Comparison of ENCODE assay signal across 8 cellular contexts in genomic region chr4:76950052-76950845, GRCh38. TPM values are rescaled to one million over a fixed set of nuclear protein-coding genes. Genes with fewer than 3 reads are reported as not detected.
DNase-seq lines count a peak whose midpoint lies in the region; ATAC-seq and TF ChIP-seq lines count a peak whose summit lies in the region.

No MANE protein-coding gene starts in this region.

- DNase-seq in NCI-H748 (lab: John Stamatoyannopoulos, UW; ENCODE audit: unreplicated experiment), result peak; percentile 53
- no peak for DNase-seq in NCI-H748 treated with DMSO at 0.1 percent for 48 hours (lab: John Stamatoyannopoulos, UW)
- DNase-seq in activated T-helper 1 cell treated with Interleukin-2 at 50 U/mL for 16 hours (ENCODE audit: low read depth), result peak; percentile 31
- peak; percentile 52 to 60 for DNase-seq in fibroblast of lung (ENCODE audit: low read depth in 2 of 2)
- peak; percentile 19 to 72 (median 52) for DNase-seq in naive thymus-derived CD8-positive, alpha-beta T cell

- H3K27me3 ChIP-seq in OCI-LY1 (ENCODE audit: insufficient read depth, low read length), result no peaks in the 10 kb centered on the region; the same call in 1 of the 2 replicates
- H3K27me3 ChIP-seq in fibroblast of lung (ENCODE audit: control insufficient read depth, insufficient read depth, low read length), result no peaks in the 10 kb centered on the region
- peaks cover 0 to 2% (median 0%) of the 10 kb centered on the region in 5 donors for H3K27me3 ChIP-seq in subcutaneous abdominal adipose tissue (ENCODE audit: control insufficient read depth in 5 of 5, insufficient read depth in 4 of 5, low read length in 5 of 5)

- H3K9me3 ChIP-seq in OCI-LY1 (ENCODE audit: low read length) (no peaks in the 10 kb centered on the region), fibroblast of lung (ENCODE audit: control insufficient read depth, insufficient read depth, low read depth, low read length) (no peaks in the 10 kb centered on the region), subcutaneous abdominal adipose tissue (ENCODE audit: control insufficient read depth in 5 of 5, low read length in 5 of 5) (no peaks in the 10 kb centered on the region)

- H3K27ac ChIP-seq in OCI-LY1 (ENCODE audit: low read depth, low read length, poor library complexity, severe bottlenecking) (no peak overlapping the region), fibroblast of lung (ENCODE audit: insufficient read depth, low read length) (peak overlapping the region; percentile 94), subcutaneous abdominal adipose tissue (ENCODE audit: low read depth, low read length) (peak overlapping the region; percentile 92)

- peak overlapping the region; percentile 84 to 96 (median 90) for H3K4me3 Mint-ChIP-seq in naive thymus-derived CD8-positive, alpha-beta T cell

- peak; percentile 12 for ATAC-seq in HG02840 (IDR thresholded peaks at IDR 0.05; ENCODE audit: low FRiP score, unreplicated experiment)
- peak; percentile 35 to 50 for ATAC-seq in naive thymus-derived CD8-positive, alpha-beta T cell

- no peak overlapping the region for H2AFZ ChIP-seq in OCI-LY1 (ENCODE audit: low read length)
- no peak overlapping the region for H2AFZ ChIP-seq in fibroblast of lung (ENCODE audit: low read length)

- H3K4me1 ChIP-seq in OCI-LY1 (ENCODE audit: insufficient read depth, low read length, severe bottlenecking) (peaks cover 6% of the 10 kb centered on the region), fibroblast of lung (ENCODE audit: control insufficient read depth, extremely low read depth, insufficient read depth, low read length) (peaks cover 12% of the 10 kb centered on the region), subcutaneous abdominal adipose tissue (ENCODE audit: control insufficient read depth in 5 of 5, insufficient read depth in 5 of 5, low read length in 5 of 5) (peaks cover 5 to 66% (median 57%) of the 10 kb centered on the region in 5 donors)

- POLR2A ChIA-PET in naive thymus-derived CD8-positive, alpha-beta T cell (lab: Charles Lee), result interaction anchor here (1.0 to 4.1 kb wide), 9 partner anchors 27 to 243 kb away, joined by 3 to 29 read pairs (median 5); partner anchors contain the start of gene CCNI

- H3K36me3 ChIP-seq in OCI-LY1 (ENCODE audit: insufficient read depth, low read length), result no peaks in the 10 kb centered on the region
- no peaks in the 10 kb centered on the region for H3K36me3 ChIP-seq in fibroblast of lung (ENCODE audit: control insufficient read depth, insufficient read depth, low read length)
- no peaks in the 10 kb centered on the region for H3K36me3 ChIP-seq in subcutaneous abdominal adipose tissue (ENCODE audit: control insufficient read depth in 5 of 5, insufficient read depth in 5 of 5, low read length in 5 of 5)

- H3F3A ChIP-seq in OCI-LY1 (ENCODE audit: insufficient read depth, low read length), result no peaks in the 10 kb centered on the region

- H3K27me3 Mint-ChIP-seq in naive thymus-derived CD8-positive, alpha-beta T cell, result no peaks in the 10 kb centered on the region

- peaks cover 0 to 1% (median 0%) of the 10 kb centered on the region in 3 donors for H3K36me3 Mint-ChIP-seq in naive thymus-derived CD8-positive, alpha-beta T cell

- no peaks in the 10 kb centered on the region for H4K20me1 ChIP-seq in OCI-LY1 (ENCODE audit: insufficient read depth, low read length)
- peaks cover 2% of the 10 kb centered on the region for H4K20me1 ChIP-seq in fibroblast of lung (ENCODE audit: control insufficient read depth, extremely low read depth, insufficient read depth, low read length)

- H3K9me2 ChIP-seq in OCI-LY1 (ENCODE audit: low read depth, low read length), result no peaks in the 10 kb centered on the region

- TF ChIP-seq CTCF in OCI-LY1 (IDR thresholded peaks at IDR 0.05; ENCODE audit: low read length) (no peak), fibroblast of lung (conservative IDR thresholded peaks at IDR 0.05 in 1 of 2, IDR thresholded peaks at IDR 0.05 in 1 of 2; ENCODE audit: low read depth in 1 of 2, low read length in 2 of 2) (no peak)

- peak overlapping the region; percentile 71 for H3K4me3 ChIP-seq in OCI-LY1 (ENCODE audit: low read depth, low read length, poor library complexity, severe bottlenecking)
- H3K4me3 ChIP-seq in fibroblast of lung (replicated peaks in 1 of 4; ENCODE audit: control extremely low read depth in 1 of 4, insufficient read depth in 1 of 4, low read depth in 3 of 4, low read length in 4 of 4), result peak overlapping the region; percentile 76 to 94 (median 92)
- H3K4me3 ChIP-seq in subcutaneous abdominal adipose tissue (ENCODE audit: low read depth in 1 of 5, low read length in 5 of 5), result peak overlapping the region; percentile 87 to 96 (median 94)

- no peaks in the 10 kb centered on the region for H3K79me2 ChIP-seq in OCI-LY1 (ENCODE audit: insufficient read depth, low read length)
- H3K79me2 ChIP-seq in fibroblast of lung (ENCODE audit: control insufficient read depth, insufficient read depth, low read length), result peaks cover 91% of the 10 kb centered on the region

- peak overlapping the region; percentile 43 to 92 (median 88) for H3K27ac Mint-ChIP-seq in naive thymus-derived CD8-positive, alpha-beta T cell

- H3K9me3 Mint-ChIP-seq in naive thymus-derived CD8-positive, alpha-beta T cell, result peaks cover 0 to 1% (median 0%) of the 10 kb centered on the region in 9 donors

- H3K4me1 Mint-ChIP-seq in naive thymus-derived CD8-positive, alpha-beta T cell, result peaks cover 17 to 39% (median 20%) of the 10 kb centered on the region in 4 donors

- peak overlapping the region; percentile 63 for H3K4me2 ChIP-seq in OCI-LY1 (ENCODE audit: low read length)
- peak overlapping the region; percentile 32 for H3K4me2 ChIP-seq in fibroblast of lung (ENCODE audit: extremely low read depth, insufficient read depth, low read length)

- H3K9ac ChIP-seq in OCI-LY1 (ENCODE audit: low read length) (peak overlapping the region; percentile 64), fibroblast of lung (ENCODE audit: insufficient read depth, low read length) (peak overlapping the region; percentile 98), subcutaneous abdominal adipose tissue (ENCODE audit: low read length in 5 of 5) (peak overlapping the region; percentile 73 to 88 (median 86))

RNA-seq across cellular contexts. Expression of gene SEPTIN11, which starts 0.7 kb away (rescaled TPM):
- total RNA-seq in fibroblast of lung, result 293 and 688 TPM in 2 replicates
- 521 and 1,286 TPM in 2 replicates for polyA plus RNA-seq in fibroblast of lung
- polyA plus RNA-seq in fibroblast of lung (2012), result 255 and 662 TPM in 2 replicates
- polyA minus RNA-seq in fibroblast of lung (ENCODE audit: low replicate concordance), result 89.2 and 208 TPM in 2 replicates
- 10 to 100 TPM; 50.7 to 56.7 TPM for total RNA-seq in naive thymus-derived CD8-positive, alpha-beta T cell
- polyA plus RNA-seq in naive thymus-derived CD8-positive, alpha-beta T cell, result 10 to 100 TPM; 44.8 to 49.5 (median 46.0) TPM

RNA-seq across cellular contexts. Expression of gene SOWAHB, which starts 52.3 kb away (rescaled TPM):
- total RNA-seq in fibroblast of lung, result under 0.01 and 0.17 TPM in 2 replicates
- 0.07 TPM in 1 of 2 replicates, not detected in the other for polyA plus RNA-seq in fibroblast of lung
- polyA plus RNA-seq in fibroblast of lung (2012), result 0.03 and 0.05 TPM in 2 replicates
- 0.31 TPM in 1 of 2 replicates, not detected in the other for polyA minus RNA-seq in fibroblast of lung (ENCODE audit: low replicate concordance)
- total RNA-seq in naive thymus-derived CD8-positive, alpha-beta T cell, result not detected
- not detected for polyA plus RNA-seq in naive thymus-derived CD8-positive, alpha-beta T cell
